Comparison of ENCODE assay signal across 27 cellular contexts in the genomic region with DNA sequence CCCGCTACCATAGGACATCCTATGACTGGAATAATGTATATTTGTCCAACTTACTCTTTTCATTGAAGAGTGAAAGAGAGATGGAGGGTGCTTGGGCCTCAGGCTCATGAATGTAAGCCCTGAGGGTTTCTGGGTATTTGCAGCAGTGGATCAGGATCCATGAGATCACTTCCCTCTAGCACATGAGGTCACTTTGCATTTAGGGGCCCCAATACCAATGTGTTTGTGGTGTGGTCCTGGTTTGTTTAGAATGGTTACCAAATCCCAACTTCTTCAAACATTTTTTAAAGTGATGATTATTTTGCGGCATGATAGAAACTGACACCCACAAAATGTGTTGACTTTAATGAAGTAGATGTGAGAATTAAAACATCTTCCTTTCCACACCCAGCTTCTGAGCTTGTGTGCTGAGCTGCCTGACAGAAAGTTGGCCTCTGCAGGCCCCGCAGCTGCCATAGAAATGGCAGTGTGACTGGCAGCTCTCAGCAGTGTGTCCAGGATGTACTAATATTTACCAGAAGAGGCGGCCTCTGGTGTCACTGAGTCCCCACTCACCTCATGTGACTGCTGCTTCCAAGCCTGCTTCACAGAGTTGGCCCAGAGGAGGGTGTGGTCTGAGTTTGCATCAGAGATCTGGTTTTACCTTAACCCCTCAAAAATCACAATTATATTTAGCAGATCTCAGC.
DNase-seq lines count a peak whose midpoint lies in the region; ATAC-seq and TF ChIP-seq lines count a peak whose summit lies in the region.
"Had no signal": no experiment of that assay in that cellular context is flagged by ENCODE, and none has a peak within 500 bp of the region (broad histone marks: within the 10 kb centered on the region; RNA-seq: fewer than 3 reads in every experiment).

No MANE protein-coding gene starts in this region.

- in situ Hi-C loops in T47D (cut with HindIII; ENCODE audit: low pct_unique_long_range_greater_than_20kb, low sequenced_read_pairs) (no loop called here), gastrocnemius medialis (cut with MboI; ENCODE audit: low sequenced_read_pairs in 4 of 4) (no loop called here), transverse colon (cut with MboI; ENCODE audit: low pct_ligation_motif_present in 1 of 4, low pct_unique_long_range_greater_than_20kb in 1 of 4, low sequenced_read_pairs in 3 of 4) (no loop called here)

- H3K27me3 ChIP-seq in breast epithelium (no peaks in the 10 kb centered on the region), right atrium auricular region (no peaks in the 10 kb centered on the region), gastrocnemius medialis (no peaks in the 10 kb centered on the region), transverse colon (no peaks in the 10 kb centered on the region)
- H3K27me3 ChIP-seq: BLaER1 treated with 17β-estradiol and CSF1 and Interleukin-3, amounts not matched to agents 10 nM and 100 nM; body of pancreas; ovary had no signal

- TF ChIP-seq CTCF in breast epithelium (IDR thresholded peaks at IDR 0.05) (no peak), right atrium auricular region (IDR thresholded peaks at IDR 0.05) (no peak), gastrocnemius medialis (IDR thresholded peaks at IDR 0.05 in 4 of 5, conservative IDR thresholded peaks at IDR 0.05 in 1 of 5) (no peak), transverse colon (IDR thresholded peaks at IDR 0.05) (no peak)

- no peaks in the 10 kb centered on the region for H3K36me3 ChIP-seq in breast epithelium
- H3K36me3 ChIP-seq in right atrium auricular region: no peaks in the 10 kb centered on the region
- H3K36me3 ChIP-seq in gastrocnemius medialis: no peaks in the 10 kb centered on the region
- no peaks in the 10 kb centered on the region for H3K36me3 ChIP-seq in transverse colon
- H3K36me3 ChIP-seq: BLaER1 treated with 17β-estradiol and CSF1 and Interleukin-3, amounts not matched to agents 10 nM and 100 nM; ovary had no signal

- H3K4me3 ChIP-seq in breast epithelium (no peak overlapping the region), right atrium auricular region (no peak overlapping the region), gastrocnemius medialis (no peak overlapping the region), transverse colon (no peak overlapping the region)
- H3K4me3 ChIP-seq: BLaER1 treated with 17β-estradiol and CSF1 and Interleukin-3, amounts not matched to agents 10 nM and 100 nM; body of pancreas; ovary had no signal

- DNase-seq in T47D (ENCODE audit: low read depth in 1 of 2, low spot score in 1 of 2) (peak; percentile 27 to 88), breast epithelium (ENCODE audit: low spot score in 2 of 2) (no peak), NCI-H510A treated with DMSO at 0.1 percent for 48 hours (lab: John Stamatoyannopoulos, UW) (peak; percentile 53), right atrium auricular region (ENCODE audit: low spot score) (no peak), gastrocnemius medialis (peak; percentile 53 to 65), transverse colon (no peak)
- DNase-seq: activated B cell treated with CpG ODN at 0.5 μM for 24 hours; activated CD4-positive, alpha-beta memory T cell treated with anti-CD3 and anti-CD28 coated beads, Interleukin-2, amount 10 ng/mL, durations not matched to agents 7 days and 5 days; activated effector memory CD4-positive, alpha-beta T cell treated with anti-CD3 and anti-CD28 coated beads, Interleukin-2, amount 50 U/mL, for 16 hours; body of pancreas; DMS 273 treated with DMSO at 0.1 percent for 48 hours; effector memory CD4-positive, alpha-beta T cell; GF-D8; KG1; kidney; MV-4-11; NCI-H2029 treated with DMSO at 0.1 percent for 48 hours; ovary; stimulated activated CD4-positive, alpha-beta T cell treated with anti-CD3 and anti-CD28 coated beads, Interleukin-15, amount 100 ng/mL, for 24 hours; T-helper 9 cell had no signal

- H3K4me1 ChIP-seq in breast epithelium (no peaks in the 10 kb centered on the region), right atrium auricular region (peaks cover 0 to 28% of the 10 kb centered on the region in 2 donors), gastrocnemius medialis (peaks cover 3 to 16% of the 10 kb centered on the region in 2 donors), transverse colon (peaks cover 0 to 5% (median 1%) of the 10 kb centered on the region in 4 donors)
- H3K4me1 ChIP-seq: BLaER1 treated with 17β-estradiol and CSF1 and Interleukin-3, amounts not matched to agents 10 nM and 100 nM; body of pancreas had no signal

- peak; percentile 79 to 90 for ATAC-seq in gastrocnemius medialis
- no peak for ATAC-seq in HG03196 (IDR thresholded peaks at IDR 0.05; ENCODE audit: unreplicated experiment)
- no peak for ATAC-seq in HG03039 (IDR thresholded peaks at IDR 0.05; ENCODE audit: unreplicated experiment)
- ATAC-seq: body of pancreas, esophagus mucosa, HCT116, sciatic nerve had no signal

- TF ChIP-seq POLR2A in breast epithelium (IDR thresholded peaks at IDR 0.05): no peak
- TF ChIP-seq POLR2A in gastrocnemius medialis (IDR thresholded peaks at IDR 0.05): no peak
- no peak for TF ChIP-seq POLR2A in transverse colon (IDR thresholded peaks at IDR 0.05)

- WGBS in transverse colon (ENCODE audit: low coverage in 1 of 2), 2 donors: 85 to 90% methylated on average over 2 to 4 of the region's 4 CpGs

- H3K27ac ChIP-seq in breast epithelium (no peak overlapping the region), right atrium auricular region (peak overlapping the region; percentile 14 to 59), gastrocnemius medialis (peak overlapping the region in 1 of 4 donors; percentile 12), transverse colon (no peak overlapping the region)
- H3K27ac ChIP-seq: BLaER1 treated with 17β-estradiol and CSF1 and Interleukin-3, amounts not matched to agents 10 nM and 100 nM; body of pancreas; ovary; RWPE1 had no signal

- intact Hi-C loops in breast epithelium (cut with DNase I; ENCODE audit: low total_unique reads): no loop called here
- intact Hi-C loops in gastrocnemius medialis (cut with DNase I; ENCODE audit: low total_unique reads): loop anchor here (10.0 kb wide), 1 partner anchor 1499 kb away; a partner anchor contains a TSS
- intact Hi-C loops in transverse colon (cut with DNase I; ENCODE audit: low total_unique reads): no loop called here

- no peak for TF ChIP-seq EP300 in transverse colon (IDR thresholded peaks at IDR 0.05; ENCODE audit: low read depth)

- H3K9me3 ChIP-seq in breast epithelium: no peaks in the 10 kb centered on the region
- H3K9me3 ChIP-seq in right atrium auricular region: no peaks in the 10 kb centered on the region
- H3K9me3 ChIP-seq in gastrocnemius medialis: no peaks in the 10 kb centered on the region
- H3K9me3 ChIP-seq in transverse colon: no peaks in the 10 kb centered on the region
- H3K9me3 ChIP-seq: BLaER1 treated with 17β-estradiol and CSF1 and Interleukin-3, amounts not matched to agents 10 nM and 100 nM; body of pancreas; ovary had no signal

Comparison
In these comparisons a context has a peak if more than half of its experiments do, and no peak if none do; other contexts are left out.
1. DNase-seq: peak in T47D (2 of 2), NCI-H510A treated with DMSO at 0.1 percent for 48 hours (single experiment) and gastrocnemius medialis (2 of 2); none in breast epithelium (0 of 2), right atrium auricular region (single experiment) and transverse colon (single experiment).
2. H3K27ac ChIP-seq: peak in right atrium auricular region (2 of 2); none in breast epithelium (0 of 2) and transverse colon (0 of 4).
3. ATAC-seq: peak in gastrocnemius medialis (2 of 2); none in HG03196 (single experiment) and HG03039 (single experiment).